8 cellular contexts compared by ENCODE assay signal in the genomic region with DNA sequence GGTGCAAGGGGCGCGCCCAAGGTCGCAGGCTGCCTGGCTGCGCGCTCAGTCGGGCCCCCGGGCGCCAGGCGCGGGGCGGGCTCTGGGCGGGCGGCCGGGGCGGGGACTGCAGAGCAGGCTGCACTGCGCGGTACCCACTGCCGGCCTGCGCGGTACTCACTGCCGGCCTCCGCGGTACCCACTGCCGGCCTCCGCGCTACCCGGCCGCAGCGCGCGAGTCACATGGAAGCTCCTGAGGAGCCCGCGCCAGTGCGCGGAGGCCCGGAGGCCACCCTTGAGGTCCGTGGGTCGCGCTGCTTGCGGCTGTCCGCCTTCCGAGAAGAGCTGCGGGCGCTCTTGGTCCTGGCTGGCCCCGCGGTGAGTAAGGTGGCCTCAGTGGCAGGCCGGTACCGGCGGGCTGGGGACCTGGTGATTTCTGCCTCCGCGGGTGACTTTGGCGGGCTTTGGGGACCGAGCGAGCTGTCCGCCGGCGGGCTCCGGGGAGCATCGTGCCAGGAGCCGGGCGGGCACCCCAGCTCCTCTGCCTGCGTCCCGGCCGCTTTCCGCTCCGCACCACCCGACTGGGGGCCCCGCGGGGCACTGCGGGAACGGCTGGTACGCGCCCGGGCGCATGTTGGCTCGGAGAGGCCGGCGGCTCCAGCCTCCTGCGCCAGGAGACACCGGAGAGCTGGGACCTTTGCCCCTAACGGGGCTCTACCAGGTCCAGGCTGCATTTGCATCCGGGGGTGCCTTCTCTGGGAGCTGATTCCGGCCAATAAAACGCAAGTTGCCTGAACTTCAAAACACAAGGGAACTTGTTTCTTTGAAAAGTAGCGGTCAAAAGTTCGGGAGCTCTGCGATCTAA. TPM values are rescaled to one million over a fixed set of nuclear protein-coding genes. Genes with fewer than 3 reads are reported as not detected.
DNase-seq lines count a peak whose midpoint lies in the region; ATAC-seq and TF ChIP-seq lines count a peak whose summit lies in the region.

A gene with protein sequence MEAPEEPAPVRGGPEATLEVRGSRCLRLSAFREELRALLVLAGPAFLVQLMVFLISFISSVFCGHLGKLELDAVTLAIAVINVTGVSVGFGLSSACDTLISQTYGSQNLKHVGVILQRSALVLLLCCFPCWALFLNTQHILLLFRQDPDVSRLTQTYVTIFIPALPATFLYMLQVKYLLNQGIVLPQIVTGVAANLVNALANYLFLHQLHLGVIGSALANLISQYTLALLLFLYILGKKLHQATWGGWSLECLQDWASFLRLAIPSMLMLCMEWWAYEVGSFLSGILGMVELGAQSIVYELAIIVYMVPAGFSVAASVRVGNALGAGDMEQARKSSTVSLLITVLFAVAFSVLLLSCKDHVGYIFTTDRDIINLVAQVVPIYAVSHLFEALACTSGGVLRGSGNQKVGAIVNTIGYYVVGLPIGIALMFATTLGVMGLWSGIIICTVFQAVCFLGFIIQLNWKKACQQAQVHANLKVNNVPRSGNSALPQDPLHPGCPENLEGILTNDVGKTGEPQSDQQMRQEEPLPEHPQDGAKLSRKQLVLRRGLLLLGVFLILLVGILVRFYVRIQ (plus strand): TSS at position 137 of the 844 bp plus-strand sequence. CDS start 86 bp downstream, at position 223.

- H3K27me3 Mint-ChIP-seq in activated naive CD8-positive, alpha-beta T cell treated with anti-CD3 and anti-CD28 coated beads for 36 hours: peaks cover 74% of the 10 kb centered on the region

- no peaks in the 10 kb centered on the region for H3K36me3 Mint-ChIP-seq in activated naive CD8-positive, alpha-beta T cell treated with anti-CD3 and anti-CD28 coated beads for 36 hours

- H3K9me3 ChIP-seq in BE2C (no peaks in the 10 kb centered on the region), HUES48 (ENCODE audit: control insufficient read depth, insufficient read depth, low read length) (no peaks in the 10 kb centered on the region), gastrocnemius medialis (no peaks in the 10 kb centered on the region)

- in situ Hi-C loops in gastrocnemius medialis (cut with MboI; ENCODE audit: low sequenced_read_pairs in 4 of 4): no loop called here

- H3K9ac ChIP-seq in HUES48 (ENCODE audit: low read depth, low read length): 0 out of 2 replicates have a peak within 1 kb of the TSS, but pooled peaks have one; percentile 8

- peak within 1 kb of the TSS; percentile 25 for H3K27ac Mint-ChIP-seq in activated naive CD8-positive, alpha-beta T cell treated with anti-CD3 and anti-CD28 coated beads for 36 hours

- H3K4me1 Mint-ChIP-seq in activated naive CD8-positive, alpha-beta T cell treated with anti-CD3 and anti-CD28 coated beads for 36 hours: peaks cover 15% of the 10 kb centered on the region

- TF ChIP-seq POLR2A in gastrocnemius medialis (IDR thresholded peaks at IDR 0.05): peak; percentile 62 to 67

- H3K9me3 Mint-ChIP-seq in activated naive CD8-positive, alpha-beta T cell treated with anti-CD3 and anti-CD28 coated beads for 36 hours: no peaks in the 10 kb centered on the region

- intact Hi-C loops in gastrocnemius medialis (cut with DNase I; ENCODE audit: low total_unique reads): loop anchor here (5.0 to 10.0 kb wide), 2 partner anchors 159 to 218 kb away; a partner anchor contains a TSS

- peak; percentile 18 for DNase-seq in BE2C
- peak; percentile 39 for DNase-seq in activated naive CD8-positive, alpha-beta T cell treated with anti-CD3 and anti-CD28 coated beads for 36 hours
- DNase-seq in gastrocnemius medialis: peak in 1 of 2 donors; percentile 56
- no peak for DNase-seq in UCSD-AML1 (lab: John Stamatoyannopoulos, UW; ENCODE audit: unreplicated experiment)

- ATAC-seq in gastrocnemius medialis (peak; percentile 44 to 48), GM19455 (IDR thresholded peaks at IDR 0.05; ENCODE audit: unreplicated experiment) (no peak), HG02588 (IDR thresholded peaks at IDR 0.05; ENCODE audit: unreplicated experiment) (no peak)

- H3K36me3 ChIP-seq in BE2C (no peaks in the 10 kb centered on the region), HUES48 (ENCODE audit: control insufficient read depth, insufficient read depth, low read length) (no peaks in the 10 kb centered on the region), gastrocnemius medialis (no peaks in the 10 kb centered on the region)

- peaks cover 19% of the 10 kb centered on the region for H3K27me3 ChIP-seq in BE2C
- H3K27me3 ChIP-seq in HUES48 (ENCODE audit: control insufficient read depth, insufficient read depth, low read length): peaks cover 40% of the 10 kb centered on the region
- no peaks in the 10 kb centered on the region for H3K27me3 ChIP-seq in gastrocnemius medialis

- H3K4me3 ChIP-seq in BE2C (ENCODE audit: low read depth, low read length) (no peak within 1 kb of the TSS), HUES48 (ENCODE audit: low read depth, low read length) (peak within 1 kb of the TSS; percentile 63), iPS-11a (ENCODE audit: low read depth, low read length) (peak within 1 kb of the TSS; percentile 27), gastrocnemius medialis (peak within 1 kb of the TSS; percentile 72 to 89 (median 80))

- H3K4me1 ChIP-seq in BE2C: no peaks in the 10 kb centered on the region
- peaks cover 2% of the 10 kb centered on the region; the same call in 1 of the 2 replicates for H3K4me1 ChIP-seq in HUES48 (ENCODE audit: control insufficient read depth, insufficient read depth, low read length)
- peaks cover 42 to 43% of the 10 kb centered on the region in 2 donors for H3K4me1 ChIP-seq in gastrocnemius medialis

- H3K27ac ChIP-seq in HUES48 (ENCODE audit: low read depth, low read length): no peak within 1 kb of the TSS
- peak within 1 kb of the TSS; percentile 89 to 94 (median 91) for H3K27ac ChIP-seq in gastrocnemius medialis

- TF ChIP-seq CTCF in BE2C (IDR thresholded peaks at IDR 0.05; ENCODE audit: low read depth, low read length): no peak
- no peak for TF ChIP-seq CTCF in gastrocnemius medialis (IDR thresholded peaks at IDR 0.05 in 4 of 5, conservative IDR thresholded peaks at IDR 0.05 in 1 of 5)

- H3K4me3 Mint-ChIP-seq in activated naive CD8-positive, alpha-beta T cell treated with anti-CD3 and anti-CD28 coated beads for 36 hours: peak within 1 kb of the TSS; percentile 62

RNA-seq across cellular contexts. Expression of the gene that starts here (rescaled TPM):
- not detected for polyA plus RNA-seq in BE2C (2012; ENCODE audit: insufficient read depth, insufficient read length, low read depth)
- total RNA-seq in activated naive CD8-positive, alpha-beta T cell treated with anti-CD3 and anti-CD28 coated beads for 36 hours: not detected
- 100 to 1,000 TPM in 3 of 4 donors, 10 to 100 TPM in 1; 34.2 to 257 (median 133) TPM for total RNA-seq in gastrocnemius medialis

Comparison
In these comparisons a context has a peak if more than half of its experiments do, and no peak if none do; other contexts are left out.
1. RNA of the gene that starts here (total RNA-seq): 34.2 to 257 TPM in gastrocnemius medialis; not detected in activated naive CD8-positive, alpha-beta T cell treated with anti-CD3 and anti-CD28 coated beads for 36 hours; every median in the first group is over 10 times any median in the second.
2. Peak in DNase-seq in activated naive CD8-positive, alpha-beta T cell treated with anti-CD3 and anti-CD28 coated beads for 36 hours; RNA of the gene not detected or under 1 TPM.
3. ATAC-seq: peak in gastrocnemius medialis (2 of 2); none in GM19455 (single experiment) and HG02588 (single experiment).